15 cellular contexts compared by ENCODE assay signal in genomic region chr16:87074635-87075318, GRCh38.
A peak's percentile ranks its signal among the peaks of the same experiment; 100 is the strongest.
DNase-seq lines count a peak whose midpoint lies in the region; ATAC-seq, FAIRE-seq and TF ChIP-seq lines count a peak whose summit lies in the region.
"Had no signal": no experiment of that assay in that cellular context is flagged by ENCODE, and none has a peak within 500 bp of the region (broad histone marks: within the 10 kb centered on the region; RNA-seq: fewer than 3 reads in every experiment).

No MANE protein-coding gene starts in this region.

- SMC1A ChIA-PET in GM12878 (lab: Charles Lee; ENCODE audit: uncharacterized antibody, unreplicated experiment): no interaction called here

- H3K79me2 ChIP-seq in GM12878 (ENCODE audit: control insufficient read depth, insufficient read depth, low read length): no peaks in the 10 kb centered on the region

- peaks cover 6 to 9% (median 7%) of the 10 kb centered on the region in 3 donors for H3K9me3 Mint-ChIP-seq in T-cell
- H3K9me3 Mint-ChIP-seq: natural killer cell treated with Interleukin-12 subunit alpha and Interleukin-12 subunit beta and Interleukin-15 and Interleukin-18, amount 100 ng/mL, for 72 hours had no signal

- no TSS peak for BruUV-seq in GM12878 (replicated peaks; lab: Mats Ljungman, UMichigan)

- DNase-seq in activated CD8-positive, alpha-beta memory T cell treated with anti-CD3 and anti-CD28 coated beads, Interleukin-2, amount 50 U/mL, for 48 hours: peak; percentile 13
- DNase-seq in activated CD8-positive, alpha-beta memory T cell treated with anti-CD3 and anti-CD28 coated beads, Interleukin-2, amount 50 U/mL, for 4 hours: no peak
- DNase-seq in GM12878 (ENCODE audit: low read depth, low spot score) (peak; percentile 68), T-cell (no peak), NCI-H187 (lab: John Stamatoyannopoulos, UW) (no peak), testis (no peak)
- DNase-seq: activated CD4-positive, alpha-beta memory T cell treated with anti-CD3 and anti-CD28 coated beads for 36 hours; HFFc6 had no signal

- H4K20me1 ChIP-seq in GM12878 (ENCODE audit: control insufficient read depth, insufficient read depth): no peaks in the 10 kb centered on the region

- peaks cover 13% of the 10 kb centered on the region for H3K4me1 ChIP-seq in GM12878 (ENCODE audit: control insufficient read depth, insufficient read depth, low read length)
- H3K4me1 ChIP-seq in testis: no peaks in the 10 kb centered on the region

- TF ChIP-seq POLR2A in GM12878 (IDR thresholded peaks at IDR 0.05; ENCODE audit: low read depth, low read length): no peak
- TF ChIP-seq POLR2A in testis (IDR thresholded peaks at IDR 0.05): no peak

- H3K4me3 ChIP-seq in GM12878 (no peak overlapping the region), testis (no peak overlapping the region)
- H3K4me3 ChIP-seq: thoracic aorta had no signal

- 5% methylated on average over 19 of the region's 19 CpGs for WGBS in GM12878 (ENCODE audit: insufficient coverage, insufficient replicate concordance, low lambda C conversion rate, missing lambda C conversion rate)
- 90 to 91% methylated on average over 19 of the region's 19 CpGs for WGBS in testis, 2 donors

- H3K36me3 ChIP-seq in GM12878 (ENCODE audit: control insufficient read depth in 2 of 2, insufficient read depth in 2 of 2, low read length in 1 of 2): no peaks in the 10 kb centered on the region
- no peaks in the 10 kb centered on the region for H3K36me3 ChIP-seq in testis (ENCODE audit: low read depth, missing control alignments)
- H3K36me3 ChIP-seq: thoracic aorta had no signal

- RAD21 ChIA-PET in GM12878 (lab: Charles Lee; ENCODE audit: unreplicated experiment): no interaction called here

- ATAC-seq in HG03354 (IDR thresholded peaks at IDR 0.05; ENCODE audit: poor library complexity, severe bottlenecking, unreplicated experiment) (peak; percentile 76), GM12878 (peak; percentile 91), T-cell (replicated peaks in 1 of 4) (no peak), HG02852 (IDR thresholded peaks at IDR 0.05; ENCODE audit: unreplicated experiment) (no peak)
- ATAC-seq: natural killer cell treated with Interleukin-12 subunit alpha and Interleukin-12 subunit beta and Interleukin-15 and Interleukin-18, amount 100 ng/mL, for 72 hours had no signal

- POLR2A ChIA-PET in GM12878 (lab: Charles Lee) (no interaction called here), T-cell (lab: Charles Lee) (no interaction called here)

- CTCF ChIA-PET in GM12878 (lab: Yijun Ruan, JAX) (interaction anchor here (4.4 kb wide), 1 partner anchor 12 kb away, joined by 18 read pairs; no protein-coding TSS in a partner anchor), T-cell (lab: Charles Lee) (no interaction called here)

- in situ Hi-C loops in GM12878 (cut with MboI): no loop called here

- H3K27ac Mint-ChIP-seq in T-cell: no peak overlapping the region
- H3K27ac Mint-ChIP-seq: activated CD4-positive, alpha-beta memory T cell treated with anti-CD3 and anti-CD28 coated beads for 36 hours; activated naive CD8-positive, alpha-beta T cell; HFFc6; natural killer cell treated with Interleukin-12 subunit alpha and Interleukin-12 subunit beta and Interleukin-15 and Interleukin-18, amount 100 ng/mL, for 72 hours; T-helper 1 cell treated with Interleukin-12 subunit alpha and Interleukin-12 subunit beta and Interleukin-4 antibody, amounts not matched to agents 30 μg/mL and 1 μg/mL, for 36 hours had no signal

- no peak for TF ChIP-seq CTCF in GM12878 (IDR thresholded peaks at IDR 0.05 in 2 of 3, conservative IDR thresholded peaks at IDR 0.05 in 1 of 3; ENCODE audit: control insufficient read depth in 2 of 3, extremely low read depth in 1 of 3, insufficient read depth in 1 of 3, low read depth in 3 of 3, low read length in 3 of 3)
- no peak for TF ChIP-seq CTCF in testis (IDR thresholded peaks at IDR 0.05)

- no peaks in the 10 kb centered on the region for H3K4me1 Mint-ChIP-seq in T-cell

- peak in 1 of 2 experiments; percentile 65; a peak in 1 of 4 replicates for TF ChIP-seq EP300 in GM12878 (IDR thresholded peaks at IDR 0.05; ENCODE audit: borderline replicate concordance in 1 of 2, control insufficient read depth in 1 of 2, low read depth in 2 of 2, low read length in 2 of 2)

- H3K9me3 ChIP-seq in GM12878 (replicated peaks; ENCODE audit: control insufficient read depth, insufficient read depth, low read length) (peaks cover 2% of the 10 kb centered on the region; the same call in 1 of the 3 replicates), testis (no peaks in the 10 kb centered on the region)
- H3K9me3 ChIP-seq: thoracic aorta had no signal

- intact Hi-C loops in GM12878 (cut with micrococcal nuclease; ENCODE audit: unreplicated experiment): loop anchor here (5.0 kb wide), 1 partner anchor 512 kb away; no protein-coding TSS in a partner anchor
- intact Hi-C loops in testis (cut with DNase I; ENCODE audit: low total_unique reads): no loop called here

- H3K27me3 ChIP-seq in GM12878 (replicated peaks in 1 of 2; ENCODE audit: control insufficient read depth in 2 of 2, insufficient read depth in 2 of 2, low read length in 1 of 2): peaks cover 0 to 2% of the 10 kb centered on the region in 2 experiments; a peak in 2 of 4 replicates
- no peaks in the 10 kb centered on the region for H3K27me3 ChIP-seq in testis

- H3K36me3 Mint-ChIP-seq in T-cell: no peaks in the 10 kb centered on the region
- H3K36me3 Mint-ChIP-seq: activated CD4-positive, alpha-beta memory T cell treated with anti-CD3 and anti-CD28 coated beads for 36 hours; activated naive CD8-positive, alpha-beta T cell; natural killer cell treated with Interleukin-12 subunit alpha and Interleukin-12 subunit beta and Interleukin-15 and Interleukin-18, amount 100 ng/mL, for 72 hours had no signal

- no peak overlapping the region for H3K4me3 Mint-ChIP-seq in T-cell
- H3K4me3 Mint-ChIP-seq: activated CD4-positive, alpha-beta memory T cell treated with anti-CD3 and anti-CD28 coated beads for 36 hours; activated naive CD8-positive, alpha-beta T cell; HFFc6; natural killer cell treated with Interleukin-12 subunit alpha and Interleukin-12 subunit beta and Interleukin-15 and Interleukin-18, amount 100 ng/mL, for 72 hours; T-helper 1 cell treated with Interleukin-12 subunit alpha and Interleukin-12 subunit beta and Interleukin-4 antibody, amounts not matched to agents 30 μg/mL and 1 μg/mL, for 36 hours had no signal

- no peak overlapping the region for H2AFZ ChIP-seq in GM12878 (ENCODE audit: control insufficient read depth, low read depth, low read length)

- H3K27me3 Mint-ChIP-seq in T-cell: peaks cover 7 to 17% of the 10 kb centered on the region in 2 donors

- peak overlapping the region; percentile 63 for H3K4me2 ChIP-seq in GM12878 (ENCODE audit: control insufficient read depth, insufficient read depth)

- FAIRE-seq in GM12878 (lab: Jason Lieb, UNC): no peak
- FAIRE-seq: keratinocyte had no signal

- TF ChIP-seq RAD21 in GM12878 (IDR thresholded peaks at IDR 0.05; ENCODE audit: insufficient read depth, low read depth, low read length): no peak

- H3K27ac ChIP-seq in GM12878 (ENCODE audit: control insufficient read depth, insufficient read depth) (0 out of 2 replicates have a peak overlapping the region, but pooled peaks have one; percentile 33), testis (no peak overlapping the region)
- H3K27ac ChIP-seq: thoracic aorta had no signal

- H3K9ac ChIP-seq in GM12878 (ENCODE audit: control insufficient read depth, insufficient read depth, low read length): no peak overlapping the region

TF ChIP-seq in GM12878, 131 proteins besides CTCF, POLR2A, EP300 and RAD21 (continues in another document):
- TF ChIP-seq PKNOX1 (IDR thresholded peaks at IDR 0.05) (peak; percentile 32; the same call in 1 of the 2 replicates), CHD2 (IDR thresholded peaks at IDR 0.05; ENCODE audit: borderline replicate concordance, low read depth, low read length) (no peak), SMAD1 (IDR thresholded peaks at IDR 0.05; ENCODE audit: low read depth, partially characterized antibody) (no peak), JUNB (IDR thresholded peaks at IDR 0.05) (no peak), PAX5 (IDR thresholded peaks at IDR 0.05; ENCODE audit: borderline replicate concordance, low read depth, low read length) (peak; percentile 87), BRCA1 (IDR thresholded peaks at IDR 0.05; ENCODE audit: low read depth, low read length) (no peak), ATF2 (IDR thresholded peaks at IDR 0.05; ENCODE audit: low read length) (no peak), BHLHE40 (IDR thresholded peaks at IDR 0.05; ENCODE audit: borderline replicate concordance in 1 of 2, low read depth in 2 of 2, low read length in 1 of 2) (peak; percentile 30 to 68; a peak in 3 of 4 replicates)

Comparison
In these comparisons a context has a peak if more than half of its experiments do, and no peak if none do; other contexts are left out.
1. DNase-seq: peak in activated CD8-positive, alpha-beta memory T cell treated with anti-CD3 and anti-CD28 coated beads, Interleukin-2, amount 50 U/mL, for 48 hours (single experiment) and GM12878 (single experiment); none in activated CD8-positive, alpha-beta memory T cell treated with anti-CD3 and anti-CD28 coated beads, Interleukin-2, amount 50 U/mL, for 4 hours (single experiment), T-cell (0 of 34), NCI-H187 (0 of 2) and testis (single experiment).
2. ATAC-seq: peak in HG03354 (single experiment) and GM12878 (single experiment); none in T-cell (0 of 4) and HG02852 (single experiment).